ENCODE assay signal across 8 cellular contexts in genomic region chr13:108227651-108228272, GRCh38. TPM values are rescaled to one million over a fixed set of nuclear protein-coding genes. Genes with fewer than 3 reads are reported as not detected.
A peak's percentile ranks its signal among the peaks of the same experiment; 100 is the strongest.
DNase-seq lines count a peak whose midpoint lies in the region; ATAC-seq, FAIRE-seq and TF ChIP-seq lines count a peak whose summit lies in the region.

No MANE protein-coding gene starts in this region.

- H3K23ac ChIP-seq in H1 (ENCODE audit: insufficient read length) = no peak overlapping the region

- no peak for TF ChIP-seq POLR2A in H1 (IDR thresholded peaks at IDR 0.05; ENCODE audit: control extremely low read depth in 1 of 2, low read depth in 2 of 2, low read length in 2 of 2)

- peaks cover 13% of the 10 kb centered on the region for H3K4me1 Mint-ChIP-seq in neural progenitor cell
- H3K4me1 Mint-ChIP-seq in activated T-helper 1 cell treated with anti-CD3 and anti-CD28 coated beads, Interleukin-12 subunit alpha, Interleukin-12 subunit beta, Interleukin-2, Interleukin-4 antibody, amounts not matched to agents 30 ng/mL and 10 ng/mL and 1 ng/mL, durations not matched to agents 14 hours and 24 hours and 36 hours (ENCODE audit: low read depth) = peaks cover 31% of the 10 kb centered on the region

- no peak overlapping the region for H2BK5ac ChIP-seq in H1 (ENCODE audit: low read depth, low read length)

- H3K14ac ChIP-seq in H1 (ENCODE audit: insufficient read length) = no peak overlapping the region

- H3K4me2 ChIP-seq in H1 (ENCODE audit: insufficient read depth in 1 of 2, low read depth in 2 of 2, low read length in 2 of 2) (no peak overlapping the region), neural progenitor cell (no peak overlapping the region)

- no peak overlapping the region for H4K8ac ChIP-seq in H1 (ENCODE audit: extremely low read depth, insufficient read depth, low read length)

- TF ChIP-seq RAD21 in H1 (IDR thresholded peaks at IDR 0.05 in 1 of 2, conservative IDR thresholded peaks at IDR 0.05 in 1 of 2; ENCODE audit: low read depth in 2 of 2, low read length in 2 of 2) = peak; percentile 41 to 57

- H3K9me3 ChIP-seq in HAP-1 (no peaks in the 10 kb centered on the region), Panc1 (ENCODE audit: control insufficient read depth, insufficient read depth, low read depth, low read length) (no peaks in the 10 kb centered on the region), H1 (ENCODE audit: insufficient read depth in 2 of 2, low read depth in 1 of 2, low read length in 1 of 2) (no peaks in the 10 kb centered on the region), neural progenitor cell (ENCODE audit: low read depth) (no peaks in the 10 kb centered on the region)

- POLR2A ChIA-PET in Panc1 (lab: Charles Lee) = no interaction called here
- POLR2A ChIA-PET in H1 (lab: Charles Lee; ENCODE audit: partially characterized antibody) = no interaction called here

- no TSS peak for BruUV-seq in Panc1 (replicated peaks; lab: Mats Ljungman, UMichigan)

- H2AFZ ChIP-seq in H1 (ENCODE audit: low read length) (no peak overlapping the region), neural progenitor cell (replicated peaks) (no peak overlapping the region)

- WGBS in H1 (ENCODE audit: extremely low coverage in 1 of 2, insufficient coverage in 1 of 2, insufficient read length in 1 of 2, insufficient replicate concordance in 2 of 2, low coverage in 1 of 2, low lambda C conversion rate in 2 of 2, missing lambda C conversion rate in 1 of 2), 2 experiments = 78% methylated on average over 1 of the region's 1 CpG; no CpG with 5 or more reads in 1 of the 2 experiments

- H3F3A ChIP-seq in neural progenitor cell (ENCODE audit: low read depth) = no peaks in the 10 kb centered on the region

- H3K18ac ChIP-seq in H1 (ENCODE audit: extremely low read depth, low read length) = no peak overlapping the region

- H3K4me1 ChIP-seq in HAP-1 (no peaks in the 10 kb centered on the region), Panc1 (ENCODE audit: control insufficient read depth, insufficient read depth, low read length) (no peaks in the 10 kb centered on the region), H1 (replicated peaks in 1 of 4; ENCODE audit: control insufficient read depth in 3 of 4, insufficient read depth in 4 of 4, low read length in 3 of 4) (no peaks in the 10 kb centered on the region), neural progenitor cell (no peaks in the 10 kb centered on the region)

- no peak overlapping the region for H2BK15ac ChIP-seq in H1 (ENCODE audit: low read length)

- H4K91ac ChIP-seq in H1 (replicated peaks; ENCODE audit: insufficient read length, low read length) = no peak overlapping the region

- peaks cover 2 to 4% of the 10 kb centered on the region in 2 experiments for H4K20me1 ChIP-seq in H1 (replicated peaks in 1 of 2; ENCODE audit: control insufficient read depth in 1 of 2, insufficient read depth in 2 of 2, low read length in 2 of 2)
- H4K20me1 ChIP-seq in neural progenitor cell (ENCODE audit: low read depth) = peaks cover 39% of the 10 kb centered on the region

- H3K27me3 ChIP-seq in HAP-1 (ENCODE audit: low read depth) = no peaks in the 10 kb centered on the region
- H3K27me3 ChIP-seq in Panc1 (ENCODE audit: control insufficient read depth, insufficient read depth, low read length) = no peaks in the 10 kb centered on the region
- H3K27me3 ChIP-seq in H1 (replicated peaks in 1 of 4; ENCODE audit: control insufficient read depth in 3 of 4, extremely low read depth in 1 of 4, insufficient read depth in 3 of 4, low read length in 3 of 4) = no peaks in the 10 kb centered on the region
- H3K27me3 ChIP-seq in neural progenitor cell = no peaks in the 10 kb centered on the region

- no peak overlapping the region for H2BK120ac ChIP-seq in H1 (replicated peaks; ENCODE audit: low read depth, low read length)

- intact Hi-C loops in Panc1 (cut with micrococcal nuclease; ENCODE audit: unreplicated experiment) = loop anchor here (5.0 kb wide), 1 partner anchor 670 kb away; no protein-coding TSS in a partner anchor
- intact Hi-C loops in activated T-helper 1 cell treated with anti-CD3 and anti-CD28 coated beads, Interleukin-12 subunit alpha, Interleukin-12 subunit beta, Interleukin-2, Interleukin-4 antibody, amounts not matched to agents 30 ng/mL and 10 ng/mL and 1 ng/mL, durations not matched to agents 14 hours and 24 hours and 36 hours (cut with micrococcal nuclease) = loop anchor here (1.0 to 10.0 kb wide), 5 partner anchors 8 to 667 kb away; partner anchors contain the start of gene TNFSF13B

- H3K79me2 ChIP-seq in H1 (ENCODE audit: control insufficient read depth in 1 of 2, insufficient read depth in 2 of 2, low read length in 2 of 2) (peaks cover 0 to 41% of the 10 kb centered on the region in 2 experiments; a peak in 2 of 4 replicates), neural progenitor cell (ENCODE audit: low read depth) (peaks cover 55% of the 10 kb centered on the region)

- H2BK20ac ChIP-seq in H1 (ENCODE audit: low read length) = no peak overlapping the region

- no peak overlapping the region for H3K4me3 ChIP-seq in HAP-1
- H3K4me3 ChIP-seq in Panc1 (ENCODE audit: low read depth in 2 of 2, low read length in 2 of 2) = no peak overlapping the region
- H3K4me3 ChIP-seq in H1 (ENCODE audit: extremely low read depth in 1 of 4, insufficient read depth in 2 of 4, low read depth in 3 of 4, low read length in 4 of 4) = no peak overlapping the region
- no peak overlapping the region for H3K4me3 ChIP-seq in neural progenitor cell

- H3K27ac ChIP-seq in Panc1 (ENCODE audit: low read length) = no peak overlapping the region
- no peak overlapping the region for H3K27ac ChIP-seq in H1 (ENCODE audit: low read depth, low read length)
- no peak overlapping the region for H3K27ac ChIP-seq in neural progenitor cell

- peak; percentile 36 for FAIRE-seq in H1 (lab: Jason Lieb, UNC)

- H3K36me3 Mint-ChIP-seq in neural progenitor cell = peaks cover 9% of the 10 kb centered on the region
- H3K36me3 Mint-ChIP-seq in activated T-helper 1 cell treated with anti-CD3 and anti-CD28 coated beads, Interleukin-12 subunit alpha, Interleukin-12 subunit beta, Interleukin-2, Interleukin-4 antibody, amounts not matched to agents 30 ng/mL and 10 ng/mL and 1 ng/mL, durations not matched to agents 14 hours and 24 hours and 36 hours (ENCODE audit: low read depth) = peaks cover 14% of the 10 kb centered on the region

- no peak overlapping the region for H2AK5ac ChIP-seq in H1 (ENCODE audit: low read depth, low read length)

- DNase-seq in NCI-H2107 treated with DMSO at 0.1 percent for 48 hours (lab: John Stamatoyannopoulos, UW; ENCODE audit: unreplicated experiment) = peak; percentile 15
- no peak for DNase-seq in NCI-H2107 (lab: John Stamatoyannopoulos, UW)
- peak; percentile 39 to 46 for DNase-seq in HAP-1 (ENCODE audit: low spot score in 2 of 2)
- DNase-seq in Panc1 (ENCODE audit: low read depth, low spot score) = no peak
- DNase-seq in H1 (ENCODE audit: low read depth in 1 of 2, low spot score in 2 of 2) = no peak
- peak; percentile 41 for DNase-seq in neural progenitor cell (ENCODE audit: low spot score)
- no peak for DNase-seq in activated T-helper 1 cell treated with anti-CD3 and anti-CD28 coated beads, Interleukin-12 subunit alpha, Interleukin-12 subunit beta, Interleukin-2, Interleukin-4 antibody, amounts not matched to agents 30 ng/mL and 10 ng/mL and 1 ng/mL, durations not matched to agents 14 hours and 24 hours and 36 hours (ENCODE audit: low spot score)
- DNase-seq in iPS-NIHi11 (ENCODE audit: low spot score) = no peak

- H3K4me3 Mint-ChIP-seq in neural progenitor cell = no peak overlapping the region
- H3K4me3 Mint-ChIP-seq in activated T-helper 1 cell treated with anti-CD3 and anti-CD28 coated beads, Interleukin-12 subunit alpha, Interleukin-12 subunit beta, Interleukin-2, Interleukin-4 antibody, amounts not matched to agents 30 ng/mL and 10 ng/mL and 1 ng/mL, durations not matched to agents 14 hours and 24 hours and 36 hours = no peak overlapping the region

- no peak overlapping the region for H3K56ac ChIP-seq in H1 (replicated peaks; ENCODE audit: insufficient read length, low read depth, low read length)

- no peak overlapping the region for H3K9ac ChIP-seq in H1 (replicated peaks in 1 of 4; ENCODE audit: extremely low read depth in 1 of 4, low read depth in 3 of 4, low read length in 3 of 4)
- H3K9ac ChIP-seq in neural progenitor cell = no peak overlapping the region

- no peaks in the 10 kb centered on the region for H3K27me3 Mint-ChIP-seq in neural progenitor cell (ENCODE audit: insufficient read depth, low read depth)
- H3K27me3 Mint-ChIP-seq in activated T-helper 1 cell treated with anti-CD3 and anti-CD28 coated beads, Interleukin-12 subunit alpha, Interleukin-12 subunit beta, Interleukin-2, Interleukin-4 antibody, amounts not matched to agents 30 ng/mL and 10 ng/mL and 1 ng/mL, durations not matched to agents 14 hours and 24 hours and 36 hours (ENCODE audit: insufficient read depth) = no peaks in the 10 kb centered on the region

- ATAC-seq in Panc1 = no peak

- no peak overlapping the region for H2BK12ac ChIP-seq in H1 (ENCODE audit: low read depth, low read length)

- no peak overlapping the region for H4K5ac ChIP-seq in H1 (ENCODE audit: insufficient read length, low read depth, low read length)

- no peak overlapping the region for H3K4ac ChIP-seq in H1 (replicated peaks; ENCODE audit: insufficient read length, low read depth, low read length)

- in situ Hi-C loops in HAP-1 (cut with MboI; ENCODE audit: low sequenced_read_pairs) (no loop called here), Panc1 (cut with HindIII; ENCODE audit: low pct_unique_long_range_greater_than_20kb, low sequenced_read_pairs) (no loop called here)

- CTCF ChIA-PET in Panc1 (lab: Charles Lee) (no interaction called here), H1 (lab: Charles Lee; ENCODE audit: partially characterized antibody) (interaction anchor here (0.9 kb wide), 1 partner anchor 12 kb away, joined by 3 read pairs; no protein-coding TSS in a partner anchor)

- no peak overlapping the region for H3K27ac Mint-ChIP-seq in neural progenitor cell
- no peak overlapping the region for H3K27ac Mint-ChIP-seq in activated T-helper 1 cell treated with anti-CD3 and anti-CD28 coated beads, Interleukin-12 subunit alpha, Interleukin-12 subunit beta, Interleukin-2, Interleukin-4 antibody, amounts not matched to agents 30 ng/mL and 10 ng/mL and 1 ng/mL, durations not matched to agents 14 hours and 24 hours and 36 hours

- no peaks in the 10 kb centered on the region for H3K9me3 Mint-ChIP-seq in neural progenitor cell
- no peaks in the 10 kb centered on the region for H3K9me3 Mint-ChIP-seq in activated T-helper 1 cell treated with anti-CD3 and anti-CD28 coated beads, Interleukin-12 subunit alpha, Interleukin-12 subunit beta, Interleukin-2, Interleukin-4 antibody, amounts not matched to agents 30 ng/mL and 10 ng/mL and 1 ng/mL, durations not matched to agents 14 hours and 24 hours and 36 hours

- 0 out of 2 replicates have a peak, but pooled peaks cover 3% of the 10 kb centered on the region for H3K36me3 ChIP-seq in HAP-1 (replicated peaks)
- no peaks in the 10 kb centered on the region; the same call in 1 of the 2 replicates for H3K36me3 ChIP-seq in Panc1 (ENCODE audit: control insufficient read depth, insufficient read depth, low read length)
- peaks cover 0 to 7% (median 0%) of the 10 kb centered on the region in 4 experiments; a peak in 3 of 8 replicates for H3K36me3 ChIP-seq in H1 (ENCODE audit: control insufficient read depth in 2 of 4, insufficient read depth in 4 of 4, low read length in 3 of 4)
- no peaks in the 10 kb centered on the region for H3K36me3 ChIP-seq in neural progenitor cell

- peak; percentile 53; the same call in 1 of the 2 replicates for TF ChIP-seq CTCF in Panc1 (IDR thresholded peaks at IDR 0.05)
- TF ChIP-seq CTCF in H1 (IDR thresholded peaks at IDR 0.05; ENCODE audit: control extremely low read depth in 1 of 3, insufficient read depth in 1 of 3, low read depth in 1 of 3, low read length in 3 of 3) = peak in 2 of 3 experiments; percentile 24 to 56; a peak in 2 of 4 replicates
- TF ChIP-seq CTCF in neural progenitor cell (IDR thresholded peaks at IDR 0.05) = peak; percentile 92

- no peak for TF ChIP-seq EP300 in H1 (IDR thresholded peaks at IDR 0.05; ENCODE audit: borderline replicate concordance in 1 of 2, low read depth in 2 of 2, low read length in 2 of 2)

- no peaks in the 10 kb centered on the region for H3K23me2 ChIP-seq in H1 (ENCODE audit: low read depth, low read length)

- H3K79me1 ChIP-seq in H1 (ENCODE audit: low read depth, low read length) = no peaks in the 10 kb centered on the region

RNA-seq across cellular contexts. Expression of gene ABHD13, which starts 9.6 kb away (rescaled TPM):
- total RNA-seq in Panc1 (2021; ENCODE audit: unreplicated experiment) (4.7 TPM), neural progenitor cell (ENCODE audit: low replicate concordance) (10.7 and 17.6 TPM in 2 replicates)
- polyA plus RNA-seq in Panc1 (2012; ENCODE audit: insufficient read length) = 2.1 TPM
- total RNA-seq in H1 (2021; fragmentation: NEBNext Ultra II Directional; extraction: Animal tissue kit (Norgen Biotek cat#: 25700)) = 6.1 and 6.6 TPM in 2 replicates
- 1.9 and 3.5 TPM in 2 replicates for polyA plus RNA-seq in H1 (2011; rRNA removed)
- polyA plus RNA-seq in H1 (2011; cell fraction: cytosol; rRNA removed) = 3.2 TPM
- 0.87 TPM for polyA plus RNA-seq in H1 (2011; cell fraction: nucleus; rRNA removed)
- polyA plus RNA-seq in H1 (2012, experiment 1 of 2) = 1.8 to 4.0 TPM (median 2.1 TPM) in 4 replicates
- polyA plus RNA-seq in H1 (2012, experiment 2 of 2) = 0.66 TPM
- 7.2 TPM for polyA plus RNA-seq in H1 (2013, experiment 1 of 2)
- polyA plus RNA-seq in H1 (2013, experiment 2 of 2) = 7.5 TPM
- 2.4 and 3.7 TPM in 2 replicates for polyA minus RNA-seq in H1 (2011; rRNA and poly(A)+ RNA removed)
- 3.6 TPM for polyA minus RNA-seq in H1 (2011; cell fraction: cytosol; rRNA and poly(A)+ RNA removed)
- 8.1 TPM for polyA minus RNA-seq in H1 (2011; cell fraction: nucleus; rRNA and poly(A)+ RNA removed)
- 8.0 and 8.5 TPM in 2 replicates for total RNA-seq in activated T-helper 1 cell treated with anti-CD3 and anti-CD28 coated beads, Interleukin-12 subunit alpha, Interleukin-12 subunit beta, Interleukin-2, Interleukin-4 antibody, amounts not matched to agents 30 ng/mL and 10 ng/mL and 1 ng/mL, durations not matched to agents 14 hours and 24 hours and 36 hours

RNA-seq across cellular contexts. Expression of gene LIG4, which starts 12.4 kb away (rescaled TPM):
- 8.2 TPM for total RNA-seq in Panc1 (2021; ENCODE audit: unreplicated experiment)
- polyA plus RNA-seq in Panc1 (2012; ENCODE audit: insufficient read length) = 2.9 TPM
- total RNA-seq in H1 (2021; fragmentation: NEBNext Ultra II Directional; extraction: Animal tissue kit (Norgen Biotek cat#: 25700)) = 4.5 and 4.6 TPM in 2 replicates
- 0.78 and 1.1 TPM in 2 replicates for polyA plus RNA-seq in H1 (2011; rRNA removed)
- 2.2 TPM for polyA plus RNA-seq in H1 (2011; cell fraction: cytosol; rRNA removed)
- 1.5 TPM for polyA plus RNA-seq in H1 (2011; cell fraction: nucleus; rRNA removed)
- 1.8 to 5.2 TPM (median 2.7 TPM) in 4 replicates for polyA plus RNA-seq in H1 (2012, experiment 1 of 2)
- polyA plus RNA-seq in H1 (2012, experiment 2 of 2) = 0.29 TPM
- 4.1 TPM for polyA plus RNA-seq in H1 (2013, experiment 1 of 2)
- polyA plus RNA-seq in H1 (2013, experiment 2 of 2) = 4.0 TPM
- polyA minus RNA-seq in H1 (2011; rRNA and poly(A)+ RNA removed) = 2.0 and 3.8 TPM in 2 replicates
- polyA minus RNA-seq in H1 (2011; cell fraction: cytosol; rRNA and poly(A)+ RNA removed) = 2.2 TPM
- 3.2 TPM for polyA minus RNA-seq in H1 (2011; cell fraction: nucleus; rRNA and poly(A)+ RNA removed)
- 8.0 and 16.3 TPM in 2 replicates for total RNA-seq in neural progenitor cell (ENCODE audit: low replicate concordance)
- 10.0 and 11.2 TPM in 2 replicates for total RNA-seq in activated T-helper 1 cell treated with anti-CD3 and anti-CD28 coated beads, Interleukin-12 subunit alpha, Interleukin-12 subunit beta, Interleukin-2, Interleukin-4 antibody, amounts not matched to agents 30 ng/mL and 10 ng/mL and 1 ng/mL, durations not matched to agents 14 hours and 24 hours and 36 hours

RNA-seq across cellular contexts. Expression of gene TNFSF13B, which starts 41.8 kb away (rescaled TPM):
- total RNA-seq in Panc1 (2021; ENCODE audit: unreplicated experiment) (1.4 TPM), neural progenitor cell (ENCODE audit: low replicate concordance) (0.25 and 0.45 TPM in 2 replicates)
- polyA plus RNA-seq in Panc1 (2012; ENCODE audit: insufficient read length) = not detected
- not detected in 2 replicates for total RNA-seq in H1 (2021; fragmentation: NEBNext Ultra II Directional; extraction: Animal tissue kit (Norgen Biotek cat#: 25700))
- polyA plus RNA-seq in H1 (2011; rRNA removed) = 0.03 TPM in 1 of 2 replicates, not detected in the other
- polyA plus RNA-seq in H1 (2011; cell fraction: cytosol; rRNA removed) = 0.19 TPM
- polyA plus RNA-seq in H1 (2011; cell fraction: nucleus; rRNA removed) = 0.93 TPM
- polyA plus RNA-seq in H1 (2012, experiment 1 of 2) = 0.35 TPM in 1 of 4 replicates, not detected in the others
- polyA plus RNA-seq in H1 (2012, experiment 2 of 2) = not detected
- 0.77 TPM for polyA plus RNA-seq in H1 (2013, experiment 1 of 2)
- 0.24 TPM for polyA plus RNA-seq in H1 (2013, experiment 2 of 2)
- 0.50 TPM in 1 of 2 replicates, not detected in the other for polyA minus RNA-seq in H1 (2011; rRNA and poly(A)+ RNA removed)
- polyA minus RNA-seq in H1 (2011; cell fraction: cytosol; rRNA and poly(A)+ RNA removed) = not detected
- polyA minus RNA-seq in H1 (2011; cell fraction: nucleus; rRNA and poly(A)+ RNA removed) = 3.1 TPM
- 2.9 and 3.4 TPM in 2 replicates for total RNA-seq in activated T-helper 1 cell treated with anti-CD3 and anti-CD28 coated beads, Interleukin-12 subunit alpha, Interleukin-12 subunit beta, Interleukin-2, Interleukin-4 antibody, amounts not matched to agents 30 ng/mL and 10 ng/mL and 1 ng/mL, durations not matched to agents 14 hours and 24 hours and 36 hours

Comparison
In these comparisons a context has a peak if more than half of its experiments do, and no peak if none do; other contexts are left out.
1. DNase-seq: peak in NCI-H2107 treated with DMSO at 0.1 percent for 48 hours (single experiment), HAP-1 (2 of 2) and neural progenitor cell (single experiment); none in NCI-H2107 (single experiment), Panc1 (single experiment), H1 (0 of 2), activated T-helper 1 cell treated with anti-CD3 and anti-CD28 coated beads, Interleukin-12 subunit alpha, Interleukin-12 subunit beta, Interleukin-2, Interleukin-4 antibody, amounts not matched to agents 30 ng/mL and 10 ng/mL and 1 ng/mL, durations not matched to agents 14 hours and 24 hours and 36 hours (single experiment) and iPS-NIHi11 (single experiment).
2. CTCF ChIP-seq: peak in every context shown above with its lines; median percentile 92 in neural progenitor cell; 53 in Panc1; 40 in H1.